ENCODE assay signal across 16 cellular contexts in genomic region chr16:56420613-56421012, GRCh38. TPM values are rescaled to one million over a fixed set of nuclear protein-coding genes. Genes with fewer than 3 reads are reported as not detected.
A peak's percentile ranks its signal among the peaks of the same experiment; 100 is the strongest.
DNase-seq lines count a peak whose midpoint lies in the region; ATAC-seq, FAIRE-seq and TF ChIP-seq lines count a peak whose summit lies in the region.
"Had no signal": no experiment of that assay in that cellular context is flagged by ENCODE, and none has a peak within 500 bp of the region (broad histone marks: within the 10 kb centered on the region; RNA-seq: fewer than 3 reads in every experiment).

No MANE protein-coding gene starts in this region.

- CTCF ChIA-PET in GM12878 (lab: Yijun Ruan, JAX): interaction anchor here (0.6 to 1.7 kb wide), 4 partner anchors 9 to 1112 kb away, joined by 3 to 5 read pairs (median 3); no protein-coding TSS in a partner anchor

- TF ChIP-seq POLR2A in GM12878 (IDR thresholded peaks at IDR 0.05; ENCODE audit: low read depth, low read length): no peak
- no peak for TF ChIP-seq POLR2A in spleen (IDR thresholded peaks at IDR 0.05)

- intact Hi-C loops in GM12878 (cut with micrococcal nuclease; ENCODE audit: unreplicated experiment): no loop called here
- intact Hi-C loops in spleen (cut with DNase I; ENCODE audit: low total_unique reads): no loop called here

- H3K9me3 ChIP-seq in DOHH2 (ENCODE audit: control insufficient read depth, insufficient read depth, low read length) (no peaks in the 10 kb centered on the region), Loucy (ENCODE audit: insufficient read depth, low read depth, low read length) (no peaks in the 10 kb centered on the region), GM12878 (replicated peaks; ENCODE audit: control insufficient read depth, insufficient read depth, low read length) (no peaks in the 10 kb centered on the region), spleen (no peaks in the 10 kb centered on the region)
- H3K9me3 ChIP-seq: MG63 had no signal

- RAD21 ChIA-PET in GM12878 (lab: Charles Lee; ENCODE audit: unreplicated experiment): no interaction called here

- H3F3A ChIP-seq in DOHH2 (ENCODE audit: control insufficient read depth, insufficient read depth) (peaks cover 47% of the 10 kb centered on the region), Loucy (ENCODE audit: low read depth) (no peaks in the 10 kb centered on the region)

- no peaks in the 10 kb centered on the region for H3K9me2 ChIP-seq in DOHH2 (replicated peaks; ENCODE audit: control insufficient read depth, low read length)
- H3K9me2 ChIP-seq in Loucy (replicated peaks; ENCODE audit: low read depth, low read length): no peaks in the 10 kb centered on the region

- TF ChIP-seq RAD21 in GM12878 (IDR thresholded peaks at IDR 0.05; ENCODE audit: insufficient read depth, low read depth, low read length): no peak

- H3K36me3 ChIP-seq in DOHH2 (ENCODE audit: control insufficient read depth, low read length): peaks cover 54% of the 10 kb centered on the region
- no peaks in the 10 kb centered on the region for H3K36me3 ChIP-seq in Loucy (ENCODE audit: insufficient read depth, low read length)
- no peaks in the 10 kb centered on the region for H3K36me3 ChIP-seq in GM12878 (ENCODE audit: control insufficient read depth in 2 of 2, insufficient read depth in 2 of 2, low read length in 1 of 2)
- H3K36me3 ChIP-seq in spleen: no peaks in the 10 kb centered on the region

- H3K79me2 ChIP-seq in DOHH2 (ENCODE audit: control insufficient read depth, low read length): peaks cover 88% of the 10 kb centered on the region
- peaks cover 73% of the 10 kb centered on the region for H3K79me2 ChIP-seq in Loucy (ENCODE audit: insufficient read depth, low read length)
- peaks cover 83% of the 10 kb centered on the region for H3K79me2 ChIP-seq in GM12878 (ENCODE audit: control insufficient read depth, insufficient read depth, low read length)

- no peak for FAIRE-seq in GM12878 (lab: Jason Lieb, UNC)
- FAIRE-seq: HTR-8/SVneo, K562, RCC 7860 had no signal

- POLR2A ChIA-PET in GM12878 (lab: Charles Lee): interaction anchor here (0.6 to 2.6 kb wide), 3 partner anchors 31 to 356 kb away, joined by 3 to 8 read pairs (median 5); partner anchors contain the start of genes NUDT21 and OGFOD1

- no peaks in the 10 kb centered on the region for H3K27me3 Mint-ChIP-seq in natural killer cell treated with Interleukin-12 subunit alpha and Interleukin-12 subunit beta and Interleukin-15 and Interleukin-18, amount 100 ng/mL, for 72 hours

- no peak overlapping the region for H2AFZ ChIP-seq in Loucy (ENCODE audit: low read length)
- no peak overlapping the region for H2AFZ ChIP-seq in GM12878 (ENCODE audit: control insufficient read depth, low read depth, low read length)

- ATAC-seq in GM12878: no peak
- ATAC-seq in natural killer cell treated with Interleukin-12 subunit alpha and Interleukin-12 subunit beta and Interleukin-15 and Interleukin-18, amount 100 ng/mL, for 72 hours: no peak
- ATAC-seq: K562 had no signal

- H3K27ac ChIP-seq in DOHH2 (ENCODE audit: low read depth, low read length) (peak overlapping the region; percentile 97), GM12878 (ENCODE audit: control insufficient read depth, insufficient read depth) (peak overlapping the region; percentile 60), spleen (peak overlapping the region in 5 of 8 donors; percentile 32 to 93 (median 90))

- no peak for TF ChIP-seq EP300 in GM12878 (IDR thresholded peaks at IDR 0.05; ENCODE audit: borderline replicate concordance in 1 of 2, control insufficient read depth in 1 of 2, low read depth in 2 of 2, low read length in 2 of 2)

- peaks cover 36 to 46% of the 10 kb centered on the region in 2 donors for H3K4me1 Mint-ChIP-seq in natural killer cell treated with Interleukin-12 subunit alpha and Interleukin-12 subunit beta and Interleukin-15 and Interleukin-18, amount 100 ng/mL, for 72 hours (ENCODE audit: low read depth in 2 of 2)

- H3K27ac Mint-ChIP-seq in natural killer cell treated with Interleukin-12 subunit alpha and Interleukin-12 subunit beta and Interleukin-15 and Interleukin-18, amount 100 ng/mL, for 72 hours: no peak overlapping the region

- no peak for TF ChIP-seq CTCF in DOHH2 (IDR thresholded peaks at IDR 0.05; ENCODE audit: low read depth, low read length, poor library complexity, severe bottlenecking)
- no peak for TF ChIP-seq CTCF in Loucy (conservative IDR thresholded peaks at IDR 0.05; ENCODE audit: low read length)
- no peak for TF ChIP-seq CTCF in GM12878 (IDR thresholded peaks at IDR 0.05 in 2 of 3, conservative IDR thresholded peaks at IDR 0.05 in 1 of 3; ENCODE audit: control insufficient read depth in 2 of 3, extremely low read depth in 1 of 3, insufficient read depth in 1 of 3, low read depth in 3 of 3, low read length in 3 of 3)
- no peak for TF ChIP-seq CTCF in spleen (IDR thresholded peaks at IDR 0.05 in 8 of 11, conservative IDR thresholded peaks at IDR 0.05 in 3 of 11)

- DNase-seq in GM12878 (ENCODE audit: low read depth, low spot score): no peak
- no peak for DNase-seq in spleen
- DNase-seq in germinal center (ENCODE audit: low spot score): no peak
- DNase-seq in natural killer cell treated with Interleukin-12 subunit alpha and Interleukin-12 subunit beta and Interleukin-15 and Interleukin-18, amount 100 ng/mL, for 72 hours (ENCODE audit: low spot score): no peak
- no peak for DNase-seq in activated effector memory CD4-positive, alpha-beta T cell treated with anti-CD3 and anti-CD28 coated beads, Interleukin-2, amount 50 U/mL, for 16 hours
- DNase-seq: ACHN, DMS153, MG63, NCI-H1105 treated with DMSO at 0.1 percent for 48 hours, NCI-H187, SHP77 treated with DMSO at 0.1 percent for 48 hours had no signal

- H4K20me1 ChIP-seq in DOHH2 (ENCODE audit: control insufficient read depth, insufficient read depth, low read depth, low read length) (0 out of 2 replicates have a peak, but pooled peaks cover 3% of the 10 kb centered on the region), Loucy (ENCODE audit: insufficient read depth, low read length, poor library complexity, severe bottlenecking) (peaks cover 54% of the 10 kb centered on the region), GM12878 (ENCODE audit: control insufficient read depth, insufficient read depth) (no peaks in the 10 kb centered on the region)

- H3K27me3 ChIP-seq in DOHH2 (ENCODE audit: control insufficient read depth, low read length): no peaks in the 10 kb centered on the region
- H3K27me3 ChIP-seq in Loucy (ENCODE audit: insufficient read depth, low read length, poor library complexity, severe bottlenecking): no peaks in the 10 kb centered on the region
- no peaks in the 10 kb centered on the region for H3K27me3 ChIP-seq in GM12878 (replicated peaks in 1 of 2; ENCODE audit: control insufficient read depth in 2 of 2, insufficient read depth in 2 of 2, low read length in 1 of 2)
- no peaks in the 10 kb centered on the region for H3K27me3 ChIP-seq in spleen (replicated peaks in 1 of 7)
- H3K27me3 ChIP-seq: MG63 had no signal

- SMC1A ChIA-PET in GM12878 (lab: Charles Lee; ENCODE audit: uncharacterized antibody, unreplicated experiment): interaction anchor here (0.9 to 1.8 kb wide), 5 partner anchors 11 to 32 kb away, joined by 3 to 8 read pairs (median 3); partner anchors contain the start of genes NUDT21 and OGFOD1

- no peaks in the 10 kb centered on the region for H3K36me3 Mint-ChIP-seq in natural killer cell treated with Interleukin-12 subunit alpha and Interleukin-12 subunit beta and Interleukin-15 and Interleukin-18, amount 100 ng/mL, for 72 hours

- H3K9ac ChIP-seq in Loucy (ENCODE audit: low read depth, low read length, poor library complexity, severe bottlenecking): peak overlapping the region; percentile 14
- H3K9ac ChIP-seq in GM12878 (ENCODE audit: control insufficient read depth, insufficient read depth, low read length): no peak overlapping the region

- H3K4me3 Mint-ChIP-seq in natural killer cell treated with Interleukin-12 subunit alpha and Interleukin-12 subunit beta and Interleukin-15 and Interleukin-18, amount 100 ng/mL, for 72 hours: no peak overlapping the region

- BruUV-seq in GM12878 (replicated peaks; lab: Mats Ljungman, UMichigan): no TSS peak

- H3K4me1 ChIP-seq in DOHH2 (ENCODE audit: control insufficient read depth, low read length): peaks cover 77% of the 10 kb centered on the region
- H3K4me1 ChIP-seq in Loucy (ENCODE audit: insufficient read depth, low read length, poor library complexity, severe bottlenecking): peaks cover 45% of the 10 kb centered on the region
- H3K4me1 ChIP-seq in GM12878 (ENCODE audit: control insufficient read depth, insufficient read depth, low read length): peaks cover 12% of the 10 kb centered on the region
- peaks cover 39 to 92% (median 69%) of the 10 kb centered on the region in 6 donors for H3K4me1 ChIP-seq in spleen

- H3K4me2 ChIP-seq in DOHH2 (ENCODE audit: low read length) (peak overlapping the region; percentile 70), Loucy (ENCODE audit: low read depth, low read length, poor library complexity, severe bottlenecking) (peak overlapping the region; percentile 86), GM12878 (ENCODE audit: control insufficient read depth, insufficient read depth) (peak overlapping the region; percentile 95)

- in situ Hi-C loops in GM12878 (cut with MboI): no loop called here

- H3K4me3 ChIP-seq in DOHH2 (ENCODE audit: low read length) (peak overlapping the region; percentile 68), Loucy (ENCODE audit: low read length, poor library complexity, severe bottlenecking) (no peak overlapping the region), GM12878 (peak overlapping the region; percentile 43), spleen (no peak overlapping the region)
- H3K4me3 ChIP-seq: K562, MG63 had no signal

- no peaks in the 10 kb centered on the region for H3K9me3 Mint-ChIP-seq in natural killer cell treated with Interleukin-12 subunit alpha and Interleukin-12 subunit beta and Interleukin-15 and Interleukin-18, amount 100 ng/mL, for 72 hours

RNA-seq across cellular contexts. Expression of gene AMFR, which starts 4.7 kb away (rescaled TPM):
- 87.4 and 111 TPM in 2 replicates for total RNA-seq in GM12878 (2013; cell fraction: nucleolus; rRNA removed)
- total RNA-seq in GM12878 (2014; rRNA removed) (67.6 and 86.9 TPM in 2 replicates), GM12878 (2014; rRNA removed; fragmentation: Illumina TruSeq; extraction: Trizol) (42.2 and 42.9 TPM in 2 replicates), GM12878 (2021) (56.2 and 63.7 TPM in 2 replicates), spleen (100 to 1,000 TPM in 5 of 7 donors, 10 to 100 TPM in 2; 88.5 to 249 (median 126) TPM)
- polyA plus RNA-seq in GM12878 (2011; ENCODE audit: low read depth): 35.5 TPM
- polyA plus RNA-seq in GM12878 (2011; rRNA removed) (13.4 and 34.0 TPM in 2 replicates), GM12878 (2014; fragmentation: Illumina TruSeq; extraction: Trizol) (22.6 and 23.1 TPM in 2 replicates), GM12878 (2014; fragmentation: Nextera tagmentation; extraction: Ambion mirVana) (10 to 100 TPM; 11.8 to 13.8 TPM), GM12878 (2014; rRNA removed) (30.1 and 33.2 TPM in 2 replicates), GM12878 (2016; fragmentation: Nextera tagmentation; extraction: Ambion mirVana) (10 to 100 TPM in 1 of 2 experiments, 1 to 10 TPM in 1; 8.2 to 10.0 TPM), spleen (10 to 100 TPM; 48.1 to 74.4 (median 56.2) TPM)
- polyA plus RNA-seq in GM12878 (2011; cell fraction: cytosol; rRNA removed): 35.4 and 39.0 TPM in 2 replicates
- polyA plus RNA-seq in GM12878 (2011; cell fraction: nucleus; rRNA removed): 36.0 and 41.7 TPM in 2 replicates
- 56.2 and 58.8 TPM in 2 replicates for polyA plus RNA-seq in GM12878 (2012)
- 122 and 134 TPM in 2 replicates for polyA minus RNA-seq in GM12878 (2011; rRNA and poly(A)+ RNA removed)
- 56.4 and 58.7 TPM in 2 replicates for polyA minus RNA-seq in GM12878 (2011; cell fraction: cytosol; rRNA and poly(A)+ RNA removed)
- 42.3 and 71.1 TPM in 2 replicates for polyA minus RNA-seq in GM12878 (2011; cell fraction: nucleus; rRNA and poly(A)+ RNA removed)
- total RNA-seq in natural killer cell treated with Interleukin-12 subunit alpha and Interleukin-12 subunit beta and Interleukin-15 and Interleukin-18, amount 100 ng/mL, for 72 hours: 10 to 100 TPM; 46.5 to 86.2 TPM

RNA-seq across cellular contexts. Expression of gene NUDT21, which starts 30.5 kb away (rescaled TPM):
- 86.7 and 87.9 TPM in 2 replicates for total RNA-seq in GM12878 (2013; cell fraction: nucleolus; rRNA removed)
- 145 and 229 TPM in 2 replicates for total RNA-seq in GM12878 (2014; rRNA removed)
- total RNA-seq in GM12878 (2014; rRNA removed; fragmentation: Illumina TruSeq; extraction: Trizol): 106 and 110 TPM in 2 replicates
- total RNA-seq in GM12878 (2021): 200 and 203 TPM in 2 replicates
- polyA plus RNA-seq in GM12878 (2011; ENCODE audit: low read depth): 31.4 TPM
- polyA plus RNA-seq in GM12878 (2011; rRNA removed): 183 and 220 TPM in 2 replicates
- 82.6 and 83.4 TPM in 2 replicates for polyA plus RNA-seq in GM12878 (2011; cell fraction: cytosol; rRNA removed)
- 92.4 and 104 TPM in 2 replicates for polyA plus RNA-seq in GM12878 (2011; cell fraction: nucleus; rRNA removed)
- 108 and 126 TPM in 2 replicates for polyA plus RNA-seq in GM12878 (2012)
- 104 and 141 TPM in 2 replicates for polyA plus RNA-seq in GM12878 (2014; fragmentation: Illumina TruSeq; extraction: Trizol)
- polyA plus RNA-seq in GM12878 (2014; fragmentation: Nextera tagmentation; extraction: Ambion mirVana): 100 to 1,000 TPM in 1 of 2 experiments, 10 to 100 TPM in 1; 70.1 to 120 TPM
- polyA plus RNA-seq in GM12878 (2014; rRNA removed): 99.0 and 175 TPM in 2 replicates
- 100 to 1,000 TPM; 134 to 152 TPM for polyA plus RNA-seq in GM12878 (2016; fragmentation: Nextera tagmentation; extraction: Ambion mirVana)
- 69.1 and 126 TPM in 2 replicates for polyA minus RNA-seq in GM12878 (2011; rRNA and poly(A)+ RNA removed)
- 54.4 and 64.9 TPM in 2 replicates for polyA minus RNA-seq in GM12878 (2011; cell fraction: cytosol; rRNA and poly(A)+ RNA removed)
- polyA minus RNA-seq in GM12878 (2011; cell fraction: nucleus; rRNA and poly(A)+ RNA removed): 66.1 and 119 TPM in 2 replicates
- total RNA-seq in spleen: 10 to 100 TPM; 52.8 to 93.0 (median 83.2) TPM
- polyA plus RNA-seq in spleen: 10 to 100 TPM; 19.4 to 36.8 (median 29.2) TPM
- 100 to 1,000 TPM; 170 to 176 TPM for total RNA-seq in natural killer cell treated with Interleukin-12 subunit alpha and Interleukin-12 subunit beta and Interleukin-15 and Interleukin-18, amount 100 ng/mL, for 72 hours

RNA-seq across cellular contexts. Expression of gene OGFOD1, which starts 30.7 kb away (rescaled TPM):
- 46.4 and 58.2 TPM in 2 replicates for total RNA-seq in GM12878 (2013; cell fraction: nucleolus; rRNA removed)
- total RNA-seq in GM12878 (2014; rRNA removed) (42.4 and 58.3 TPM in 2 replicates), GM12878 (2014; rRNA removed; fragmentation: Illumina TruSeq; extraction: Trizol) (41.8 and 43.2 TPM in 2 replicates), GM12878 (2021) (51.6 and 54.4 TPM in 2 replicates), spleen (10 to 100 TPM; 22.8 to 34.7 (median 30.5) TPM)
- 23.3 TPM for polyA plus RNA-seq in GM12878 (2011; ENCODE audit: low read depth)
- polyA plus RNA-seq in GM12878 (2011; rRNA removed) (38.8 and 48.8 TPM in 2 replicates), GM12878 (2014; fragmentation: Illumina TruSeq; extraction: Trizol) (60.6 and 74.3 TPM in 2 replicates), GM12878 (2014; fragmentation: Nextera tagmentation; extraction: Ambion mirVana) (10 to 100 TPM; 31.4 to 40.7 TPM), GM12878 (2014; rRNA removed) (54.8 and 57.2 TPM in 2 replicates), GM12878 (2016; fragmentation: Nextera tagmentation; extraction: Ambion mirVana) (100 to 1,000 TPM; 117 to 119 TPM), spleen (10 to 100 TPM in 2 of 3 donors, 1 to 10 TPM in 1; 6.9 to 11.6 (median 10.3) TPM)
- polyA plus RNA-seq in GM12878 (2011; cell fraction: cytosol; rRNA removed): 24.5 and 33.4 TPM in 2 replicates
- polyA plus RNA-seq in GM12878 (2011; cell fraction: nucleus; rRNA removed): 20.0 and 32.1 TPM in 2 replicates
- polyA plus RNA-seq in GM12878 (2012): 30.6 and 35.2 TPM in 2 replicates
- polyA minus RNA-seq in GM12878 (2011; rRNA and poly(A)+ RNA removed): 22.8 and 33.9 TPM in 2 replicates
- 10.7 and 14.0 TPM in 2 replicates for polyA minus RNA-seq in GM12878 (2011; cell fraction: cytosol; rRNA and poly(A)+ RNA removed)
- 11.7 and 20.0 TPM in 2 replicates for polyA minus RNA-seq in GM12878 (2011; cell fraction: nucleus; rRNA and poly(A)+ RNA removed)
- 10 to 100 TPM; 50.1 to 72.1 TPM for total RNA-seq in natural killer cell treated with Interleukin-12 subunit alpha and Interleukin-12 subunit beta and Interleukin-15 and Interleukin-18, amount 100 ng/mL, for 72 hours

Comparison
In these comparisons a context has a peak if more than half of its experiments do, and no peak if none do; other contexts are left out.
1. H3K4me3 ChIP-seq: peak in DOHH2 (single experiment) and GM12878 (single experiment); none in Loucy (single experiment) and spleen (0 of 8).
2. Peak in every context shown above with its lines, with median percentiles within 50 percentile points of each other: H3K27ac ChIP-seq and H3K4me2 ChIP-seq.